ENCODE assay signal across 18 cellular contexts in the genomic region with DNA sequence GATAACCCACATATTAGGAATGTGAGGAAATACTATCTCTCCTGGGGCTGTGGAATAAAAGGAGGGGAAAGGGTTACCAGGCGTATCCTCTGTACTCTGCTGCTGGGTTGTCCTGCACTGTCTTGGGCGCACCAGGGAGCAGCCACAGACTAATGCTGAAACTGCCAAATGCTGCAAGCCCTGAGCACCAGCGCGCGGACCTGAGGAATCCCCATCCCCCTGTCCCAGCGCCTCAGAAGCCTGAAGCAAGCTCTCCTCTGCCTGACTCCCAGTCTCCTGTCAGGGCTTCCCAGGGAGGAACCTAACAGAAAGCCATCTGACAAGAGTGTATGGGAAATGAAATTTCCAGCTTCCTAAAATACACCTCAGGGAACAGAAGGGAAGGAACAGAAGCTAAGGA.
DNase-seq lines count a peak whose midpoint lies in the region; ATAC-seq and TF ChIP-seq lines count a peak whose summit lies in the region.
"Had no signal": no experiment of that assay in that cellular context is flagged by ENCODE, and none has a peak within 500 bp of the region (broad histone marks: within the 10 kb centered on the region; RNA-seq: fewer than 3 reads in every experiment).

No MANE protein-coding gene starts in this region.

- ATAC-seq in WTC11 (peak; percentile 63), GM18907 (IDR thresholded peaks at IDR 0.05; ENCODE audit: unreplicated experiment) (no peak), HG03108 (IDR thresholded peaks at IDR 0.05; ENCODE audit: unreplicated experiment) (no peak)
- ATAC-seq: K562 had no signal

- H3K4me1 Mint-ChIP-seq in WTC11 (peaks cover 9% of the 10 kb centered on the region), osteocyte (ENCODE audit: unreplicated experiment) (peaks cover 2% of the 10 kb centered on the region)
- H3K4me1 Mint-ChIP-seq: CD4-positive, CD25-positive, alpha-beta regulatory T cell; CD8-positive, alpha-beta memory T cell had no signal

- H3K36me3 Mint-ChIP-seq in WTC11: no peaks in the 10 kb centered on the region
- no peaks in the 10 kb centered on the region for H3K36me3 Mint-ChIP-seq in osteocyte (ENCODE audit: unreplicated experiment)
- H3K36me3 Mint-ChIP-seq: CD4-positive, CD25-positive, alpha-beta regulatory T cell; CD8-positive, alpha-beta memory T cell had no signal

- H3K27ac Mint-ChIP-seq in WTC11 (no peak overlapping the region), osteocyte (ENCODE audit: unreplicated experiment) (no peak overlapping the region)
- H3K27ac Mint-ChIP-seq: CD4-positive, CD25-positive, alpha-beta regulatory T cell; CD8-positive, alpha-beta memory T cell had no signal

- no peak overlapping the region for H3K4me3 Mint-ChIP-seq in WTC11
- no peak overlapping the region for H3K4me3 Mint-ChIP-seq in osteocyte (ENCODE audit: unreplicated experiment)
- H3K4me3 Mint-ChIP-seq: CD4-positive, CD25-positive, alpha-beta regulatory T cell; CD8-positive, alpha-beta memory T cell had no signal

- CTCF ChIA-PET in WTC11 (lab: Charles Lee): interaction anchor here (0.9 to 1.0 kb wide), 3 partner anchors 15 to 198 kb away, joined by 3 to 4 read pairs (median 4); no protein-coding TSS in a partner anchor

- TF ChIP-seq CTCF in WTC11 (IDR thresholded peaks at IDR 0.05): no peak
- no peak for TF ChIP-seq CTCF in osteocyte (IDR thresholded peaks at IDR 0.05)

- H3K9me3 Mint-ChIP-seq in WTC11: no peaks in the 10 kb centered on the region
- no peaks in the 10 kb centered on the region for H3K9me3 Mint-ChIP-seq in osteocyte (ENCODE audit: unreplicated experiment)
- H3K9me3 Mint-ChIP-seq: CD4-positive, CD25-positive, alpha-beta regulatory T cell had no signal

- H3K27me3 Mint-ChIP-seq in WTC11 (ENCODE audit: low read depth) (no peaks in the 10 kb centered on the region), osteocyte (ENCODE audit: unreplicated experiment) (peaks cover 42% of the 10 kb centered on the region)

- POLR2A ChIA-PET in WTC11 (lab: Charles Lee): no interaction called here

- no peak for DNase-seq in WTC11 (ENCODE audit: low spot score)
- DNase-seq in iPS-NIHi11 (ENCODE audit: low spot score): peak; percentile 17
- peak; percentile 73 for DNase-seq in osteocyte (ENCODE audit: extremely low spot score, unreplicated experiment)
- no peak for DNase-seq in NCI-H510A (lab: John Stamatoyannopoulos, UW)
- DNase-seq: ACHN; BE2C; C1 segment of cervical spinal cord; CD4-positive, CD25-positive, alpha-beta regulatory T cell; CD8-positive, alpha-beta memory T cell; COR-L47; DMS 273 treated with DMSO at 0.1 percent for 48 hours; DMS53; GF-D8; HCEC 1CT; IMR-90 had no signal

TF ChIP-seq in WTC11, 78 proteins besides CTCF, POLR2A, EP300 and RAD21:
- TF ChIP-seq ZNF423 (CRISPR knock-in tag; IDR thresholded peaks at IDR 0.05): no peak
- TF ChIP-seq ZNF671 (CRISPR knock-in tag; IDR thresholded peaks at IDR 0.05): no peak
- TF ChIP-seq TEAD4 (CRISPR knock-in tag; IDR thresholded peaks at IDR 0.05): no peak
- TF ChIP-seq, protein P1, sequence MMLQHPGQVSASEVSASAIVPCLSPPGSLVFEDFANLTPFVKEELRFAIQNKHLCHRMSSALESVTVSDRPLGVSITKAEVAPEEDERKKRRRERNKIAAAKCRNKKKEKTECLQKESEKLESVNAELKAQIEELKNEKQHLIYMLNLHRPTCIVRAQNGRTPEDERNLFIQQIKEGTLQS (CRISPR knock-in tag; conservative IDR thresholded peaks at IDR 0.05): no peak
- no peak for TF ChIP-seq ZNF232 (CRISPR knock-in tag; IDR thresholded peaks at IDR 0.05)
- TF ChIP-seq, protein P2, sequence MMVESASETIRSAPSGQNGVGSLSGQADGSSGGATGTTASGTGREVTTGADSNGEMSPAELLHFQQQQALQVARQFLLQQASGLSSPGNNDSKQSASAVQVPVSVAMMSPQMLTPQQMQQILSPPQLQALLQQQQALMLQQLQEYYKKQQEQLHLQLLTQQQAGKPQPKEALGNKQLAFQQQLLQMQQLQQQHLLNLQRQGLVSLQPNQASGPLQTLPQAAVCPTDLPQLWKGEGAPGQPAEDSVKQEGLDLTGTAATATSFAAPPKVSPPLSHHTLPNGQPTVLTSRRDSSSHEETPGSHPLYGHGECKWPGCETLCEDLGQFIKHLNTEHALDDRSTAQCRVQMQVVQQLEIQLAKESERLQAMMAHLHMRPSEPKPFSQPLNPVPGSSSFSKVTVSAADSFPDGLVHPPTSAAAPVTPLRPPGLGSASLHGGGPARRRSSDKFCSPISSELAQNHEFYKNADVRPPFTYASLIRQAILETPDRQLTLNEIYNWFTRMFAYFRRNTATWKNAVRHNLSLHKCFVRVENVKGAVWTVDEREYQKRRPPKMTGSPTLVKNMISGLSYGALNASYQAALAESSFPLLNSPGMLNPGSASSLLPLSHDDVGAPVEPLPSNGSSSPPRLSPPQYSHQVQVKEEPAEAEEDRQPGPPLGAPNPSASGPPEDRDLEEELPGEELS (CRISPR knock-in tag; IDR thresholded peaks at IDR 0.05): no peak
- TF ChIP-seq, protein P3, sequence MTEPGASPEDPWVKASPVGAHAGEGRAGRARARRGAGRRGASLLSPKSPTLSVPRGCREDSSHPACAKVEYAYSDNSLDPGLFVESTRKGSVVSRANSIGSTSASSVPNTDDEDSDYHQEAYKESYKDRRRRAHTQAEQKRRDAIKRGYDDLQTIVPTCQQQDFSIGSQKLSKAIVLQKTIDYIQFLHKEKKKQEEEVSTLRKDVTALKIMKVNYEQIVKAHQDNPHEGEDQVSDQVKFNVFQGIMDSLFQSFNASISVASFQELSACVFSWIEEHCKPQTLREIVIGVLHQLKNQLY (CRISPR knock-in tag; IDR thresholded peaks at IDR 0.05): no peak
- no peak for TF ChIP-seq ZNF416 (CRISPR knock-in tag; IDR thresholded peaks at IDR 0.05)
- no peak for TF ChIP-seq NR2C2 (CRISPR knock-in tag; IDR thresholded peaks at IDR 0.05)
- TF ChIP-seq, protein P4, sequence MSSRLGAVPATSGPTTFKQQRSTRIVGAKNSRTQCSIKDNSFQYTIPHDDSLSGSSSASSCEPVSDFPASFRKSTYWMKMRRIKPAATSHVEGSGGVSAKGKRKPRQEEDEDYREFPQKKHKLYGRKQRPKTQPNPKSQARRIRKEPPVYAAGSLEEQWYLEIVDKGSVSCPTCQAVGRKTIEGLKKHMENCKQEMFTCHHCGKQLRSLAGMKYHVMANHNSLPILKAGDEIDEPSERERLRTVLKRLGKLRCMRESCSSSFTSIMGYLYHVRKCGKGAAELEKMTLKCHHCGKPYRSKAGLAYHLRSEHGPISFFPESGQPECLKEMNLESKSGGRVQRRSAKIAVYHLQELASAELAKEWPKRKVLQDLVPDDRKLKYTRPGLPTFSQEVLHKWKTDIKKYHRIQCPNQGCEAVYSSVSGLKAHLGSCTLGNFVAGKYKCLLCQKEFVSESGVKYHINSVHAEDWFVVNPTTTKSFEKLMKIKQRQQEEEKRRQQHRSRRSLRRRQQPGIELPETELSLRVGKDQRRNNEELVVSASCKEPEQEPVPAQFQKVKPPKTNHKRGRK (CRISPR knock-in tag; IDR thresholded peaks at IDR 0.05; ENCODE audit: borderline replicate concordance): no peak
- no peak for TF ChIP-seq TCF7 (CRISPR knock-in tag; IDR thresholded peaks at IDR 0.05; ENCODE audit: low read depth)

Comparison
In these comparisons a context has a peak if more than half of its experiments do, and no peak if none do; other contexts are left out.
1. DNase-seq: peak in iPS-NIHi11 (single experiment) and osteocyte (single experiment); none in WTC11 (single experiment) and NCI-H510A (single experiment).